In genomic region chr4:177612684-177613083, GRCh38 we compare ENCODE assay signal across 29 cellular contexts.
"Had no signal": no experiment of that assay in that cellular context is flagged by ENCODE, and none has a peak within 500 bp of the region (broad histone marks: within the 10 kb centered on the region; RNA-seq: fewer than 3 reads in every experiment).

No MANE protein-coding gene starts in this region.

- H3K27ac Mint-ChIP-seq: stimulated activated effector memory CD8-positive, alpha-beta T cell treated with anti-CD3 and anti-CD28 coated beads, Interleukin-12 subunit alpha, Interleukin-12 subunit beta, amount 100 ng/mL, for 72 hours; stimulated activated memory B cell treated with anti-CD40 and anti-IgM and Interleukin-4, amounts not matched to agents 10 μg/mL and 1 μg/mL and 100 μg/mL, for 72 hours; stimulated activated naive B cell treated with anti-CD40 and anti-IgM and Interleukin-4, amounts not matched to agents 10 μg/mL and 1 μg/mL and 100 μg/mL, for 72 hours; stimulated activated naive CD8-positive, alpha-beta T cell treated with anti-CD3 and anti-CD28 coated beads, Interleukin-15, amount 100 ng/mL, for 72 hours; stimulated activated naive CD8-positive, alpha-beta T cell treated with anti-CD3 and anti-CD28 coated beads, Interleukin-15, Interleukin-2, amounts not matched to agents 100 ng/mL and 50 ng/mL, for 24 hours; type B pancreatic cell had no signal

- DNase-seq: stimulated activated CD4-positive, alpha-beta T cell treated with anti-CD3 and anti-CD28 coated beads, Interleukin-2, amount 100 ng/mL, for 48 hours; stimulated activated CD4-positive, alpha-beta T cell treated with anti-CD3 and anti-CD28 coated beads, Interleukin-4, amount 100 ng/mL, for 1 hour; stimulated activated CD4-positive, alpha-beta T cell treated with anti-CD3 and anti-CD28 coated beads, Interleukin-4, amount 100 ng/mL, for 24 hours; stimulated activated CD4-positive, alpha-beta T cell treated with anti-CD3 and anti-CD28 coated beads, Interleukin-4, amount 100 ng/mL, for 4 hours; stimulated activated CD8-positive, alpha-beta memory T cell treated with anti-CD3 and anti-CD28 coated beads, Interleukin-4, amount 100 ng/mL, for 48 hours; stimulated activated naive B cell treated with anti-CD40 and anti-IgM and Interleukin-4, amounts not matched to agents 10 μg/mL and 1 μg/mL and 100 μg/mL, for 72 hours; stimulated activated naive CD4-positive, alpha-beta T cell; stimulated activated naive CD4-positive, alpha-beta T cell treated with Interleukin-2 at 50 U/mL for 16 hours; stimulated activated naive CD8-positive, alpha-beta T cell treated with anti-CD3 and anti-CD28 coated beads, Interleukin-15, amount 100 ng/mL, for 72 hours; stimulated activated naive CD8-positive, alpha-beta T cell treated with anti-CD3 and anti-CD28 coated beads, Interleukin-15, Interleukin-2, amounts not matched to agents 100 U/mL and 50 U/mL, for 24 hours; stomach; substantia nigra; testis; thyroid gland; tibial artery; transverse colon; trophoblast cell; upper lobe of left lung; upper lobe of right lung; uterus had no signal

- H3K4me1 ChIP-seq: stomach, suprapubic skin, testis, thyroid gland, tibial artery, tibial nerve, transverse colon, upper lobe of left lung, upper lobe of right lung, uterus, vagina had no signal

- H3K4me3 Mint-ChIP-seq: stimulated activated effector memory CD8-positive, alpha-beta T cell treated with anti-CD3 and anti-CD28 coated beads, Interleukin-12 subunit alpha, Interleukin-12 subunit beta, amount 100 ng/mL, for 72 hours; stimulated activated memory B cell treated with anti-CD40 and anti-IgM and Interleukin-4, amounts not matched to agents 10 μg/mL and 1 μg/mL and 100 μg/mL, for 72 hours; stimulated activated naive B cell treated with anti-CD40 and anti-IgM and Interleukin-4, amounts not matched to agents 10 μg/mL and 1 μg/mL and 100 μg/mL, for 72 hours; stimulated activated naive CD8-positive, alpha-beta T cell treated with anti-CD3 and anti-CD28 coated beads, Interleukin-15, amount 100 ng/mL, for 72 hours; stimulated activated naive CD8-positive, alpha-beta T cell treated with anti-CD3 and anti-CD28 coated beads, Interleukin-15, Interleukin-2, amounts not matched to agents 100 ng/mL and 50 ng/mL, for 24 hours; type B pancreatic cell had no signal

- H3K27me3 ChIP-seq: stomach, suprapubic skin, testis, thyroid gland, tibial artery, tibial nerve, transverse colon, upper lobe of left lung, upper lobe of right lung, uterus, vagina had no signal

- H3K27me3 Mint-ChIP-seq: stimulated activated memory B cell treated with anti-CD40 and anti-IgM and Interleukin-4, amounts not matched to agents 10 μg/mL and 1 μg/mL and 100 μg/mL, for 72 hours; stimulated activated naive B cell treated with anti-CD40 and anti-IgM and Interleukin-4, amounts not matched to agents 10 μg/mL and 1 μg/mL and 100 μg/mL, for 72 hours; stimulated activated naive CD8-positive, alpha-beta T cell treated with anti-CD3 and anti-CD28 coated beads, Interleukin-15, amount 100 ng/mL, for 72 hours; stimulated activated naive CD8-positive, alpha-beta T cell treated with anti-CD3 and anti-CD28 coated beads, Interleukin-15, Interleukin-2, amounts not matched to agents 100 ng/mL and 50 ng/mL, for 24 hours; type B pancreatic cell had no signal

- H3K9me3 ChIP-seq: stomach, suprapubic skin, testis, thoracic aorta, thyroid gland, tibial artery, tibial nerve, transverse colon, upper lobe of left lung, upper lobe of right lung, uterus, vagina had no signal

- H3K9me3 Mint-ChIP-seq: stimulated activated effector memory CD8-positive, alpha-beta T cell treated with anti-CD3 and anti-CD28 coated beads, Interleukin-12 subunit alpha, Interleukin-12 subunit beta, amount 100 ng/mL, for 72 hours; stimulated activated memory B cell treated with anti-CD40 and anti-IgM and Interleukin-4, amounts not matched to agents 10 μg/mL and 1 μg/mL and 100 μg/mL, for 72 hours; stimulated activated naive B cell treated with anti-CD40 and anti-IgM and Interleukin-4, amounts not matched to agents 10 μg/mL and 1 μg/mL and 100 μg/mL, for 72 hours; stimulated activated naive CD8-positive, alpha-beta T cell treated with anti-CD3 and anti-CD28 coated beads, Interleukin-15, amount 100 ng/mL, for 72 hours; stimulated activated naive CD8-positive, alpha-beta T cell treated with anti-CD3 and anti-CD28 coated beads, Interleukin-15, Interleukin-2, amounts not matched to agents 100 ng/mL and 50 ng/mL, for 24 hours; type B pancreatic cell had no signal

- FAIRE-seq: urothelium cell line had no signal

- H3K4me3 ChIP-seq: stomach, suprapubic skin, testis, thoracic aorta, thyroid gland, tibial artery, tibial nerve, transverse colon, upper lobe of left lung, upper lobe of right lung, uterus, vagina had no signal

- ATAC-seq: stimulated activated effector memory CD8-positive, alpha-beta T cell treated with anti-CD3 and anti-CD28 coated beads, Interleukin-12 subunit alpha, Interleukin-12 subunit beta, amount 100 ng/mL, for 72 hours; stimulated activated memory B cell treated with anti-CD40 and anti-IgM and Interleukin-4, amounts not matched to agents 10 μg/mL and 1 μg/mL and 100 μg/mL, for 72 hours; stimulated activated naive B cell treated with anti-CD40 and anti-IgM and Interleukin-4, amounts not matched to agents 10 μg/mL and 1 μg/mL and 100 μg/mL, for 72 hours; stimulated activated naive CD8-positive, alpha-beta T cell treated with anti-CD3 and anti-CD28 coated beads, Interleukin-15, amount 100 ng/mL, for 72 hours; stimulated activated naive CD8-positive, alpha-beta T cell treated with anti-CD3 and anti-CD28 coated beads, Interleukin-15, Interleukin-2, amounts not matched to agents 100 U/mL and 50 U/mL, for 24 hours; upper lobe of right lung had no signal

- H3K4me1 Mint-ChIP-seq: stimulated activated effector memory CD8-positive, alpha-beta T cell treated with anti-CD3 and anti-CD28 coated beads, Interleukin-12 subunit alpha, Interleukin-12 subunit beta, amount 100 ng/mL, for 72 hours; stimulated activated memory B cell treated with anti-CD40 and anti-IgM and Interleukin-4, amounts not matched to agents 10 μg/mL and 1 μg/mL and 100 μg/mL, for 72 hours; stimulated activated naive B cell treated with anti-CD40 and anti-IgM and Interleukin-4, amounts not matched to agents 10 μg/mL and 1 μg/mL and 100 μg/mL, for 72 hours; stimulated activated naive CD8-positive, alpha-beta T cell treated with anti-CD3 and anti-CD28 coated beads, Interleukin-15, amount 100 ng/mL, for 72 hours had no signal

- H3K36me3 ChIP-seq: stomach, suprapubic skin, thoracic aorta, thyroid gland, tibial artery, tibial nerve, transverse colon, upper lobe of left lung, upper lobe of right lung, uterus, vagina had no signal

- H3K27ac ChIP-seq: stomach, suprapubic skin, testis, thoracic aorta, thyroid gland, tibial artery, tibial nerve, transverse colon, upper lobe of left lung, upper lobe of right lung, uterus, vagina had no signal

- H3K36me3 Mint-ChIP-seq: stimulated activated effector memory CD8-positive, alpha-beta T cell treated with anti-CD3 and anti-CD28 coated beads, Interleukin-12 subunit alpha, Interleukin-12 subunit beta, amount 100 ng/mL, for 72 hours; stimulated activated memory B cell treated with anti-CD40 and anti-IgM and Interleukin-4, amounts not matched to agents 10 μg/mL and 1 μg/mL and 100 μg/mL, for 72 hours; stimulated activated naive B cell treated with anti-CD40 and anti-IgM and Interleukin-4, amounts not matched to agents 10 μg/mL and 1 μg/mL and 100 μg/mL, for 72 hours; type B pancreatic cell had no signal
